ENCODE assay signal across 8 cellular contexts in genomic region chr1:234326493-234327366, GRCh38. TPM values are rescaled to one million over a fixed set of nuclear protein-coding genes. Genes with fewer than 3 reads are reported as not detected.
DNase-seq lines count a peak whose midpoint lies in the region; ATAC-seq and TF ChIP-seq lines count a peak whose summit lies in the region.

No MANE protein-coding gene starts in this region.

- H3K4me3 ChIP-seq in CD8-positive, alpha-beta memory T cell (ENCODE audit: low read length) = peak overlapping the region; percentile 70
- H3K4me3 ChIP-seq in SJCRH30 (no peak overlapping the region), heart left ventricle (peak overlapping the region in 9 of 12 donors; percentile 12 to 57 (median 38)), vagina (peak overlapping the region in 1 of 2 donors; percentile 16)

- no peaks in the 10 kb centered on the region for H3K36me3 ChIP-seq in CD8-positive, alpha-beta memory T cell (ENCODE audit: insufficient read depth, low read length)
- H3K36me3 ChIP-seq in SJCRH30 (no peaks in the 10 kb centered on the region), heart left ventricle (no peaks in the 10 kb centered on the region), vagina (no peaks in the 10 kb centered on the region)

- no peak for TF ChIP-seq POLR2A in heart left ventricle (IDR thresholded peaks at IDR 0.05)
- no peak for TF ChIP-seq POLR2A in vagina (IDR thresholded peaks at IDR 0.05)

- WGBS in heart left ventricle, 4 donors = 25 to 28% (median 26%) methylated on average over 20 of the region's 20 CpGs

- peak; percentile 54 to 76 (median 57) for DNase-seq in CD8-positive, alpha-beta memory T cell
- DNase-seq in HT1080 (ENCODE audit: low read depth) (peak; percentile 72), SJCRH30 (peak; percentile 50 to 69), heart left ventricle (peak in 4 of 5 donors; percentile 23 to 36 (median 31)), renal cortical epithelial cell (ENCODE audit: low read depth) (peak; percentile 29), vagina (ENCODE audit: extremely low spot score in 2 of 2) (no peak)
- DNase-seq in activated naive CD4-positive, alpha-beta T cell treated with Interleukin-2 at 50 U/mL for 16 hours = peak; percentile 76

- H3K27ac Mint-ChIP-seq in CD8-positive, alpha-beta memory T cell = peak overlapping the region in 7 of 8 donors; percentile 41 to 97 (median 75)

- H3K9me3 Mint-ChIP-seq in CD8-positive, alpha-beta memory T cell = no peaks in the 10 kb centered on the region

- H3K36me3 Mint-ChIP-seq in CD8-positive, alpha-beta memory T cell = peaks cover 0 to 3% (median 0%) of the 10 kb centered on the region in 3 donors

- POLR2A ChIA-PET in CD8-positive, alpha-beta memory T cell (lab: Charles Lee) = no interaction called here

- peak overlapping the region; percentile 17 for H3K27ac ChIP-seq in CD8-positive, alpha-beta memory T cell (ENCODE audit: low read depth, low read length)
- H3K27ac ChIP-seq in SJCRH30 (no peak overlapping the region), heart left ventricle (peak overlapping the region in 1 of 12 donors; percentile 52), vagina (no peak overlapping the region)

- H3K27me3 Mint-ChIP-seq in CD8-positive, alpha-beta memory T cell = peaks cover 7 to 42% of the 10 kb centered on the region in 2 donors

- peak; percentile 84 for ATAC-seq in GM19463 (IDR thresholded peaks at IDR 0.05; ENCODE audit: unreplicated experiment)
- peak in 3 of 4 donors; percentile 58 to 83 (median 72) for ATAC-seq in heart left ventricle

- H3K4me1 Mint-ChIP-seq in CD8-positive, alpha-beta memory T cell = peaks cover 11 to 32% (median 30%) of the 10 kb centered on the region in 3 donors

- CTCF ChIA-PET in CD8-positive, alpha-beta memory T cell (lab: Charles Lee) = interaction anchor here (1.2 to 9.0 kb wide), 10 partner anchors 9 to 114 kb away, joined by 3 to 116 read pairs (median 6); no protein-coding TSS in a partner anchor

- H3K27me3 ChIP-seq in CD8-positive, alpha-beta memory T cell (ENCODE audit: insufficient read depth, low read length, poor library complexity, severe bottlenecking) = no peaks in the 10 kb centered on the region
- H3K27me3 ChIP-seq in SJCRH30 (no peaks in the 10 kb centered on the region), heart left ventricle (peaks cover 0 to 39% (median 13%) of the 10 kb centered on the region in 9 donors), vagina (no peaks in the 10 kb centered on the region)

- H3K4me3 Mint-ChIP-seq in CD8-positive, alpha-beta memory T cell = peak overlapping the region; percentile 82 to 92 (median 87)

- no peaks in the 10 kb centered on the region for H3K9me3 ChIP-seq in CD8-positive, alpha-beta memory T cell (ENCODE audit: low read length)
- no peaks in the 10 kb centered on the region for H3K9me3 ChIP-seq in SJCRH30 (replicated peaks)
- H3K9me3 ChIP-seq in heart left ventricle = no peaks in the 10 kb centered on the region
- no peaks in the 10 kb centered on the region for H3K9me3 ChIP-seq in vagina

- intact Hi-C loops in heart left ventricle (cut with DNase I) (loop anchor here in 1 of 10 donors (5.0 kb wide), 1 partner anchor 214 kb away; no protein-coding TSS in a partner anchor), vagina (cut with DNase I) (no loop called here)

- peaks cover 5% of the 10 kb centered on the region for H3K4me1 ChIP-seq in CD8-positive, alpha-beta memory T cell (ENCODE audit: insufficient read depth, low read length)
- H3K4me1 ChIP-seq in SJCRH30 (peaks cover 4% of the 10 kb centered on the region; the same call in 1 of the 2 replicates), heart left ventricle (peaks cover 0 to 25% (median 0%) of the 10 kb centered on the region in 12 donors), vagina (no peaks in the 10 kb centered on the region)

- peak; percentile 57 to 79 (median 73) for TF ChIP-seq CTCF in heart left ventricle (IDR thresholded peaks at IDR 0.05)
- peak in 2 of 3 experiments; percentile 30 to 48 for TF ChIP-seq CTCF in vagina (IDR thresholded peaks at IDR 0.05)

RNA-seq across cellular contexts. Expression of gene COA6, which starts 46.5 kb away (rescaled TPM):
- total RNA-seq in CD8-positive, alpha-beta memory T cell = 10 to 100 TPM; 49.1 to 51.9 TPM
- 40.1 TPM for polyA plus RNA-seq in CD8-positive, alpha-beta memory T cell
- 88.6 and 101 TPM in 2 replicates for total RNA-seq in HT1080 (2014; rRNA removed; shearing (Covaris generic))
- 88.0 and 96.0 TPM in 2 replicates for polyA plus RNA-seq in HT1080 (2015; cell fraction: cytosol; rRNA removed)
- polyA plus RNA-seq in HT1080 (2015; cell fraction: nucleus; rRNA removed) = 33.5 and 44.7 TPM in 2 replicates
- total RNA-seq in SJCRH30 (2014; rRNA removed; shearing (Covaris generic)) = 32.5 and 41.3 TPM in 2 replicates
- total RNA-seq in heart left ventricle = 10 to 100 TPM; 25.5 to 47.2 (median 33.0) TPM
- polyA plus RNA-seq in heart left ventricle = 100 to 1,000 TPM; 106 to 133 TPM
- 11.5 and 24.0 TPM in 2 replicates for total RNA-seq in renal cortical epithelial cell
- 15.7 TPM for total RNA-seq in vagina

Comparison
In these comparisons a context has a peak if more than half of its experiments do, and no peak if none do; other contexts are left out.
1. DNase-seq: peak in CD8-positive, alpha-beta memory T cell (5 of 5), HT1080 (single experiment), SJCRH30 (2 of 2), activated naive CD4-positive, alpha-beta T cell treated with Interleukin-2 at 50 U/mL for 16 hours (single experiment), heart left ventricle (4 of 5) and renal cortical epithelial cell (single experiment); none in vagina (0 of 2).